ENCODE assay signal across 8 cellular contexts in the genomic region with DNA sequence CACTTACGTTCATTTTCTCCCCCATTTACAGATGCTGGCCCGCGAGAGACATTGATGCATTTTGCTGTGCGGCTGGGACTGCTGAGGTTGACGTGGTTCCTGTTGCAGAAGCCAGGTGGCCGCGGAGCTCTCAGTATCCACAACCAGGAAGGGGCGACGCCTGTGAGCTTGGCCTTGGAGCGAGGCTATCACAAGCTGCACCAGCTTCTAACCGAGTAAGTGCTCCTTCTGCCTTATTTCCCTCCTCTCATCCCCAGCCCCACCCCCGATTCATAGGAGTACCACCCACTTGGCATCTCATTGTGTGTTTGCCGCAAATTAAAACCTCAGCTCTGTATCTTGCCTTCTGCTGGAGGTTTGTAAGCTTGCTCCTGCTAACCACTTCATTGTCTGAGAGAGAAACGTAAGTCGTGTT.
DNase-seq lines count a peak whose midpoint lies in the region; ATAC-seq, FAIRE-seq and TF ChIP-seq lines count a peak whose summit lies in the region.

No MANE protein-coding gene starts in this region.

- H3K23me2 ChIP-seq in H9 (ENCODE audit: insufficient read length, low read depth, low read length, poor library complexity, severe bottlenecking), result no peaks in the 10 kb centered on the region

- 0 out of 2 replicates have a peak, but pooled peaks cover 2% of the 10 kb centered on the region for H3K79me2 ChIP-seq in H9 (ENCODE audit: insufficient read depth, low read length)

- H3K4me3 ChIP-seq in bronchial epithelial cell (ENCODE audit: low read depth, low read length), result no peak overlapping the region
- H3K4me3 ChIP-seq in vagina, result no peak overlapping the region

- H3K4me1 ChIP-seq in H9 (ENCODE audit: insufficient read depth, low read length) (no peaks in the 10 kb centered on the region; the same call in 1 of the 2 replicates), vagina (peaks cover 72% of the 10 kb centered on the region)

- no peak overlapping the region for H3K9ac ChIP-seq in H9 (ENCODE audit: extremely low read depth, insufficient read length, low read length)

- peak; percentile 45; the same call in 2 of the 3 replicates for TF ChIP-seq CTCF in H9 (conservative IDR thresholded peaks at IDR 0.05)
- peak; percentile 30 for TF ChIP-seq CTCF in bronchial epithelial cell (IDR thresholded peaks at IDR 0.05; ENCODE audit: insufficient read depth, low read length, severe bottlenecking)
- TF ChIP-seq CTCF in vagina (IDR thresholded peaks at IDR 0.05), result no peak

- H2BK5ac ChIP-seq in H9 (ENCODE audit: insufficient read length, low read length), result no peak overlapping the region

- intact Hi-C loops in vagina (cut with DNase I), result no loop called here

- no peak overlapping the region for H2BK120ac ChIP-seq in H9 (ENCODE audit: low read depth, low read length, poor library complexity, severe bottlenecking)

- H3T11ph ChIP-seq in H9 (ENCODE audit: low read length), result no peak overlapping the region

- H3K36me3 ChIP-seq in bronchial epithelial cell (ENCODE audit: control insufficient read depth, insufficient read depth, low read length), result peaks cover 5% of the 10 kb centered on the region
- H3K36me3 ChIP-seq in vagina, result no peaks in the 10 kb centered on the region

- H2BK15ac ChIP-seq in H9 (ENCODE audit: low read depth, low read length), result no peak overlapping the region

- H3K27me3 Mint-ChIP-seq in H9 (ENCODE audit: low read depth) (no peaks in the 10 kb centered on the region), memory B cell (no peaks in the 10 kb centered on the region)

- WGBS in H9 (ENCODE audit: extremely low coverage, insufficient read length, low lambda C conversion rate), result no CpG with 5 or more reads among the region's 15 CpGs

- no peak overlapping the region for H2BK12ac ChIP-seq in H9 (ENCODE audit: insufficient read length, low read depth, low read length)

- H3K27ac Mint-ChIP-seq in H9 (peak overlapping the region in 2 of 3 experiments; percentile 14 to 56; a peak in 4 of 7 replicates), memory B cell (peak overlapping the region; percentile 52)

- no peak overlapping the region for H4K91ac ChIP-seq in H9 (ENCODE audit: insufficient read length, low read depth, low read length)

- no peak overlapping the region for H2AK5ac ChIP-seq in H9 (ENCODE audit: insufficient read length, low read length)

- no peak overlapping the region for H2BK20ac ChIP-seq in H9 (ENCODE audit: low read depth, low read length, poor library complexity, severe bottlenecking)

- no peaks in the 10 kb centered on the region for H3K79me1 ChIP-seq in H9 (ENCODE audit: insufficient read depth, low read depth, low read length, poor library complexity, severe bottlenecking)

- ATAC-seq in memory B cell (ENCODE audit: low read depth) (peak; percentile 70), HG02885 (IDR thresholded peaks at IDR 0.05; ENCODE audit: poor library complexity, unreplicated experiment) (no peak)

- H3K4me2 ChIP-seq in H9 (ENCODE audit: insufficient read depth, insufficient read length, low read length), result no peak overlapping the region

- TF ChIP-seq POLR2A in vagina (IDR thresholded peaks at IDR 0.05), result no peak

- H2AFZ ChIP-seq in H9 (ENCODE audit: low read length), result no peak overlapping the region

- H3K27ac ChIP-seq in H9 (ENCODE audit: insufficient read length, low read depth, low read length) (no peak overlapping the region), vagina (peak overlapping the region; percentile 64)

- no peak overlapping the region for H3K23ac ChIP-seq in H9 (ENCODE audit: insufficient read length, low read depth, low read length)

- H3K4me1 Mint-ChIP-seq in H9 (peaks cover 7 to 16% of the 10 kb centered on the region in 2 experiments), memory B cell (peaks cover 50% of the 10 kb centered on the region)

- FAIRE-seq in bronchial epithelial cell (lab: Jason Lieb, UNC) (no peak), frontal cortex (lab: Jason Lieb, UNC) (no peak)

- no peak overlapping the region for H3K4ac ChIP-seq in H9 (ENCODE audit: low read depth, low read length)

- no peak overlapping the region for H3K56ac ChIP-seq in H9 (ENCODE audit: insufficient read length, low read depth, low read length)

- no peak overlapping the region for H4K8ac ChIP-seq in H9 (replicated peaks; ENCODE audit: insufficient read length, low read depth, low read length)

- H3K18ac ChIP-seq in H9 (ENCODE audit: insufficient read length, low read depth, low read length), result no peak overlapping the region

- H3K36me3 Mint-ChIP-seq in H9 (ENCODE audit: insufficient read depth in 1 of 3, low read depth in 3 of 3), result peaks cover 0 to 14% (median 4%) of the 10 kb centered on the region in 3 experiments; a peak in 5 of 7 replicates
- H3K36me3 Mint-ChIP-seq in memory B cell, result peaks cover 22% of the 10 kb centered on the region

- H3K9me3 ChIP-seq in H9 (ENCODE audit: control insufficient read depth, low read depth, low read length), result no peaks in the 10 kb centered on the region
- no peaks in the 10 kb centered on the region for H3K9me3 ChIP-seq in vagina

- DNase-seq in H9, result peak; percentile 55
- DNase-seq in NOMO-1 treated with DMSO at 0.1 percent for 48 hours (lab: John Stamatoyannopoulos, UW; ENCODE audit: unreplicated experiment), result peak; percentile 76
- DNase-seq in bronchial epithelial cell (ENCODE audit: low read depth), result no peak
- DNase-seq in memory B cell (ENCODE audit: low spot score in 2 of 2), result no peak
- no peak for DNase-seq in vagina (ENCODE audit: extremely low spot score in 2 of 2)
- no peak for DNase-seq in A172 (ENCODE audit: low spot score)
- no peak for DNase-seq in frontal cortex (ENCODE audit: low spot score in 2 of 2)

- H3K27me3 ChIP-seq in H9 (ENCODE audit: insufficient read depth, low read length) (no peaks in the 10 kb centered on the region), bronchial epithelial cell (ENCODE audit: control insufficient read depth, insufficient read depth, low read length) (no peaks in the 10 kb centered on the region), vagina (no peaks in the 10 kb centered on the region)

- no peak overlapping the region for H3K4me3 Mint-ChIP-seq in H9
- H3K4me3 Mint-ChIP-seq in memory B cell, result peak overlapping the region; percentile 48

- H3K9me3 Mint-ChIP-seq in H9, result no peaks in the 10 kb centered on the region
- no peaks in the 10 kb centered on the region for H3K9me3 Mint-ChIP-seq in memory B cell

- H4K5ac ChIP-seq in H9 (ENCODE audit: insufficient read length, low read depth, low read length), result no peak overlapping the region

- no peaks in the 10 kb centered on the region for H4K20me1 ChIP-seq in H9 (ENCODE audit: control insufficient read depth, insufficient read depth, insufficient read length)

- no peak overlapping the region for H3K14ac ChIP-seq in H9 (ENCODE audit: insufficient read depth, low read length)

Comparison
In these comparisons a context has a peak if more than half of its experiments do, and no peak if none do; other contexts are left out.
1. DNase-seq: peak in H9 (single experiment) and NOMO-1 treated with DMSO at 0.1 percent for 48 hours (single experiment); none in bronchial epithelial cell (single experiment), memory B cell (0 of 2), vagina (0 of 2), A172 (single experiment) and frontal cortex (0 of 2).
2. CTCF ChIP-seq: peak in H9 (single experiment) and bronchial epithelial cell (single experiment); none in vagina (0 of 3).